ENCODE assay signal across 8 cellular contexts in genomic region chr5:132426525-132427138, GRCh38. TPM values are rescaled to one million over a fixed set of nuclear protein-coding genes. Genes with fewer than 3 reads are reported as not detected.
DNase-seq lines count a peak whose midpoint lies in the region; ATAC-seq lines count a peak whose summit lies in the region.

No MANE protein-coding gene starts in this region.

- no peak overlapping the region for H3K9ac ChIP-seq in mesendoderm (ENCODE audit: low read length)

- DNase-seq in GDM1 (lab: John Stamatoyannopoulos, UW) (peak; percentile 87), M059J (ENCODE audit: low read depth) (peak; percentile 98), dedifferentiated amniotic fluid mesenchymal stem cell (ENCODE audit: extremely low spot score) (peak; percentile 71), mesendoderm (peak; percentile 96), stromal cell of bone marrow (ENCODE audit: low read depth) (peak; percentile 89), cerebellar cortex (ENCODE audit: low spot score) (no peak)

- no peaks in the 10 kb centered on the region for H3K79me1 ChIP-seq in mesendoderm (ENCODE audit: low read length)

- H3K56ac ChIP-seq in mesendoderm (ENCODE audit: low read length) = peak overlapping the region; percentile 40

- peak; percentile 42 for ATAC-seq in GM21825 (IDR thresholded peaks at IDR 0.05; ENCODE audit: unreplicated experiment)
- peak; percentile 34 to 39 for ATAC-seq in activated CD4-positive, CD25-positive, alpha-beta regulatory T cell treated with anti-CD3 and anti-CD28 coated beads, Interleukin-2, amount 50 U/mL, for 24 hours

- H2BK5ac ChIP-seq in mesendoderm (ENCODE audit: low read length) = no peak overlapping the region

- H3K4ac ChIP-seq in mesendoderm (ENCODE audit: low read depth, low read length) = no peak overlapping the region

- H2BK15ac ChIP-seq in mesendoderm (replicated peaks; ENCODE audit: low read depth) = no peak overlapping the region

- H4K8ac ChIP-seq in mesendoderm (ENCODE audit: low read depth, low read length) = no peak overlapping the region

- H3K4me2 ChIP-seq in mesendoderm (ENCODE audit: low read length) = no peak overlapping the region

- no peak overlapping the region for H3K4me3 ChIP-seq in mesendoderm (ENCODE audit: low read length)

- H2BK120ac ChIP-seq in mesendoderm (ENCODE audit: low read depth, low read length) = no peak overlapping the region

- no peaks in the 10 kb centered on the region for H3K79me2 ChIP-seq in mesendoderm (ENCODE audit: control insufficient read depth, insufficient read depth, low read length)

- no peak overlapping the region for H3K23ac ChIP-seq in mesendoderm (ENCODE audit: low read length)

- no peaks in the 10 kb centered on the region for H3K36me3 ChIP-seq in mesendoderm (ENCODE audit: control insufficient read depth, insufficient read depth, low read length)

- WGBS in mesendoderm (ENCODE audit: extremely low coverage, insufficient coverage, low lambda C conversion rate) = no CpG with 5 or more reads among the region's 8 CpGs

- H4K5ac ChIP-seq in mesendoderm (ENCODE audit: low read length) = no peak overlapping the region

- H2AK5ac ChIP-seq in mesendoderm (ENCODE audit: low read length) = peak overlapping the region; percentile 35

- no peak overlapping the region for H3K18ac ChIP-seq in mesendoderm (ENCODE audit: low read length)

- H3K27me3 ChIP-seq in mesendoderm (ENCODE audit: insufficient read depth, low read length, poor library complexity) = no peaks in the 10 kb centered on the region

- H3K4me1 ChIP-seq in mesendoderm (ENCODE audit: control insufficient read depth, low read depth, low read length) = peaks cover 14% of the 10 kb centered on the region

- H3K27ac ChIP-seq in mesendoderm (ENCODE audit: low read depth, low read length) = no peak overlapping the region

RNA-seq across cellular contexts. Expression of gene SLC22A5, which starts 57.1 kb away (rescaled TPM):
- 3.7 and 4.5 TPM in 2 replicates for total RNA-seq in M059J (2014; rRNA removed; shearing (Covaris generic))
- polyA plus RNA-seq in mesendoderm (2013, experiment 1 of 2) = 1.1 TPM
- 0.88 TPM for polyA plus RNA-seq in mesendoderm (2013, experiment 2 of 2)
